In the genomic region with DNA sequence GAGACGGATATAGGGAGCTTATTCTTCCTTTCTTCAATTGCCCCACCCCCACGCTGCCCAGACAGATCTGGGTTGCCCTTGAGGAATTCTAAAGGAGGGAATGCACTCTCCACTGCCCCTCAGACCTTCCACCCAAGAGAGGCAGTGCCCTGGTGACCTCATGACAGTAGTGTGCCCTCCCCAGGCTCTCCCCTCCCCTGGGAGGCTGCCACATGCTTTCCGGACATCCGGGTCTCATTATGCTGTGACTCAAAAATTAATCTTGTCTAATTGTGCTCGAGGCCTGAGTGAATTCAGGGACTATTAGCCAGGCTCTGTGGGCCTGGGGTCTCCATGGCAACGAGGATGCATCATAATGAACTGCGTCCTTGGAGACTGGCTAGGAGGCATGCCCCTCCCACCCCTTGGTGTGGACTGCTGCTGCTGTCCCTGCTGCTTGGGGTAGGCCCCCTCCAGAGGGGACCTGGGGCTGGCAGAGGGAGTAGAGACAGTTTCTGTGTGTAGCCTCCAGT, we compare ENCODE assay signal across 12 cellular contexts. TPM values are rescaled to one million over a fixed set of nuclear protein-coding genes. Genes with fewer than 3 reads are reported as not detected.
DNase-seq lines count a peak whose midpoint lies in the region; ATAC-seq and TF ChIP-seq lines count a peak whose summit lies in the region.
"Had no signal": no experiment of that assay in that cellular context is flagged by ENCODE, and none has a peak within 500 bp of the region (broad histone marks: within the 10 kb centered on the region; RNA-seq: fewer than 3 reads in every experiment).

No MANE protein-coding gene starts in this region.

- H3K9me3 Mint-ChIP-seq in nephron: no peaks in the 10 kb centered on the region
- H3K9me3 Mint-ChIP-seq: naive thymus-derived CD8-positive, alpha-beta T cell had no signal

- DNase-seq in COLO829 (ENCODE audit: low spot score) (peak; percentile 82), NCI-H1417 treated with DMSO at 0.1 percent for 48 hours (lab: John Stamatoyannopoulos, UW) (peak; percentile 73), caudate nucleus (lab: John Stamatoyannopoulos, UW) (peak in 21 of 61 donors; percentile 18 to 74 (median 46)), left lobe of liver (ENCODE audit: low spot score) (no peak), NCI-H1694 (lab: John Stamatoyannopoulos, UW) (no peak)
- DNase-seq in stimulated activated CD4-positive, alpha-beta T cell treated with anti-CD3 and anti-CD28 coated beads, Interleukin-2, amount 100 ng/mL, for 24 hours: no peak
- no peak for DNase-seq in activated T-cell treated with anti-CD3 and anti-CD28 coated beads, Interleukin-2, amount 50 U/mL, for 1 hour
- DNase-seq: activated T-cell treated with anti-CD3 and anti-CD28 coated beads for 4 hours, erythroblast, GF-D8 had no signal

- peaks cover 86% of the 10 kb centered on the region for H3K4me1 Mint-ChIP-seq in nephron

- H3K4me3 Mint-ChIP-seq in nephron: peak overlapping the region in 1 of 3 experiments; percentile 43
- H3K4me3 Mint-ChIP-seq: naive thymus-derived CD8-positive, alpha-beta T cell had no signal

- H3K27me3 Mint-ChIP-seq in nephron (ENCODE audit: low read depth): peaks cover 3% of the 10 kb centered on the region

- no peaks in the 10 kb centered on the region for H3K36me3 Mint-ChIP-seq in nephron (ENCODE audit: low read depth)
- H3K36me3 Mint-ChIP-seq: naive thymus-derived CD8-positive, alpha-beta T cell had no signal

- H3K27ac Mint-ChIP-seq in nephron: peak overlapping the region; percentile 98 to 99 (median 99)

- H3K27ac ChIP-seq in caudate nucleus (ENCODE audit: low read depth, low read length): peak overlapping the region; percentile 70

- TF ChIP-seq CTCF in nephron (IDR thresholded peaks at IDR 0.05; ENCODE audit: unreplicated experiment in 3 of 3): no peak

- no peak for ATAC-seq in left lobe of liver
- ATAC-seq: naive thymus-derived CD8-positive, alpha-beta T cell had no signal

RNA-seq across cellular contexts. Expression of gene CORO2B, which starts 20.8 kb away (rescaled TPM):
- 0.35 TPM for total RNA-seq in left lobe of liver

Comparison
In these comparisons a context has a peak if more than half of its experiments do, and no peak if none do; other contexts are left out.
1. DNase-seq: peak in COLO829 (single experiment) and NCI-H1417 treated with DMSO at 0.1 percent for 48 hours (single experiment); none in stimulated activated CD4-positive, alpha-beta T cell treated with anti-CD3 and anti-CD28 coated beads, Interleukin-2, amount 100 ng/mL, for 24 hours (0 of 2), activated T-cell treated with anti-CD3 and anti-CD28 coated beads, Interleukin-2, amount 50 U/mL, for 1 hour (single experiment), left lobe of liver (single experiment) and NCI-H1694 (single experiment).